Comparison of ENCODE assay signal across 8 cellular contexts in the genomic region with DNA sequence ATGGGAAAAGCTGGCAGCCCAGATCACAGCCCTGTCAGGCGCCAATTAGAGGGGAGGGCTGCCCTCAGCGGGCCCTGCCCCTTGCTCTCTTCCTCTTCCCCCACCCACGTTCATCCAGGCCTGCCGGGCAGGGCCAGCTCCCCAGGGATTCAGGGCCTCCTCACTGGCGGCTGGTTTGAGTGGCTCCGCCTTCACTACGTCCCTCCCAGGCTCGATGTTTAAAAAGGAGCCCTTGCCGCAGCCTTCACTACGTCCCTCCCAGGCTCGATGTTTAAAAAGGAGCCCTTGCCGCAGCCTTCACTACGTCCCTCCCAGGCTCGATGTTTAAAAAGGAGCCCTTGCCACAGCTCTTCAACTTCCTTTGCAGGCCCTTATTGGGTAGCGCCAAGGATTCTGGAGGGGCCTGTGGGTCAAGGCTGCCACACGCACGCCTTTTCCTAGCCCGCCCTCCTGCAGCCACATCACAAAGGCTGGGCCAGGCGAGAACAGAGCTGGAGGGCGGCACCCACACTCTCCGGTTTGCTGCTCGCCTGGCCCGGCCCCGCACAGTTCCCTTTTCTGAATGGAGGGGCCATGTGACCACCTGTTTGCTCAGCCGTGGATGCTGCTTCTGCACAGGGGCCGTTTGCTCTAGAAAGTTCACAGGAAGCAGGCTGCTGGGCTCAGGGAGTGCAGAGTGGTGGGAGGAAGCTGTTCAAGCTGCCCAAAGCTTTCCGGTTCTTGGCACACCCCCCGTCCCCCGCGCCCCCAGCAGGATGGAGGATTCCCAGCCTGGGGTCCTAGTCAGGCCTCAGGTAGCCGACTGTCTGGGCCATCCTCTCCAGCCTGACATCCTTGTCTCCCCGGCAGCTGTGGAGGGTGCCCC. TPM values are rescaled to one million over a fixed set of nuclear protein-coding genes. Genes with fewer than 3 reads are reported as not detected.
DNase-seq lines count a peak whose midpoint lies in the region; ATAC-seq and TF ChIP-seq lines count a peak whose summit lies in the region.

No MANE protein-coding gene starts in this region.

- H3K36me3 ChIP-seq in HUES6 (ENCODE audit: control insufficient read depth, insufficient read depth, low read length) = peaks cover 40% of the 10 kb centered on the region
- peaks cover 10% of the 10 kb centered on the region for H3K36me3 ChIP-seq in MG63

- 8% methylated on average over 32 of the region's 32 CpGs for WGBS in right cardiac atrium

- intact Hi-C loops in right cardiac atrium (cut with DNase I) = no loop called here

- H3K4me1 Mint-ChIP-seq in activated naive CD8-positive, alpha-beta T cell treated with anti-CD3 and anti-CD28 coated beads, Interleukin-2, amount 50 U/mL, for 24 hours = peaks cover 22% of the 10 kb centered on the region

- no peaks in the 10 kb centered on the region for H3K9me3 Mint-ChIP-seq in activated naive CD8-positive, alpha-beta T cell treated with anti-CD3 and anti-CD28 coated beads, Interleukin-2, amount 50 U/mL, for 24 hours

- H3K4me3 Mint-ChIP-seq in activated naive CD8-positive, alpha-beta T cell treated with anti-CD3 and anti-CD28 coated beads, Interleukin-2, amount 50 U/mL, for 24 hours = peak overlapping the region; percentile 81

- H3K27me3 ChIP-seq in HUES6 (ENCODE audit: control insufficient read depth, insufficient read depth, low read length) (no peaks in the 10 kb centered on the region), right cardiac atrium (ENCODE audit: control insufficient read depth, insufficient read depth) (no peaks in the 10 kb centered on the region), MG63 (no peaks in the 10 kb centered on the region)

- DNase-seq in DMS153 (lab: John Stamatoyannopoulos, UW) (peak; percentile 79), SK-N-DZ (ENCODE audit: low spot score) (peak; percentile 94), right cardiac atrium (peak; percentile 85 to 92 (median 91)), retinal pigment epithelial cell (ENCODE audit: low read depth) (peak; percentile 12), MG63 (no peak)
- DNase-seq in activated naive CD8-positive, alpha-beta T cell treated with anti-CD3 and anti-CD28 coated beads, Interleukin-2, amount 50 U/mL, for 24 hours = peak; percentile 78

- no peak for TF ChIP-seq CTCF in retinal pigment epithelial cell (conservative IDR thresholded peaks at IDR 0.05; ENCODE audit: low read depth, low read length)

- H3K4me1 ChIP-seq in HUES6 (ENCODE audit: control insufficient read depth, insufficient read depth, low read length) = peaks cover 29% of the 10 kb centered on the region
- H3K4me1 ChIP-seq in right cardiac atrium (ENCODE audit: control insufficient read depth, insufficient read depth, low read length) = peaks cover 9% of the 10 kb centered on the region

- peak overlapping the region; percentile 84 for H3K27ac Mint-ChIP-seq in activated naive CD8-positive, alpha-beta T cell treated with anti-CD3 and anti-CD28 coated beads, Interleukin-2, amount 50 U/mL, for 24 hours

- H3K36me3 Mint-ChIP-seq in activated naive CD8-positive, alpha-beta T cell treated with anti-CD3 and anti-CD28 coated beads, Interleukin-2, amount 50 U/mL, for 24 hours (ENCODE audit: low read depth) = peaks cover 20% of the 10 kb centered on the region

- H3K9me3 ChIP-seq in HUES6 (ENCODE audit: control insufficient read depth, insufficient read depth, low read depth, low read length) (no peaks in the 10 kb centered on the region), right cardiac atrium (ENCODE audit: control insufficient read depth, low read length) (no peaks in the 10 kb centered on the region), MG63 (no peaks in the 10 kb centered on the region)

- no peak overlapping the region for H3K27ac ChIP-seq in HUES6 (ENCODE audit: low read depth, low read length)
- peak overlapping the region; percentile 77 for H3K27ac ChIP-seq in right cardiac atrium (ENCODE audit: low read length)

- H3K9ac ChIP-seq in HUES6 (ENCODE audit: low read length) = peak overlapping the region; percentile 39

- H3K27me3 Mint-ChIP-seq in activated naive CD8-positive, alpha-beta T cell treated with anti-CD3 and anti-CD28 coated beads, Interleukin-2, amount 50 U/mL, for 24 hours = no peaks in the 10 kb centered on the region

- H3K4me3 ChIP-seq in HUES6 (ENCODE audit: low read depth, low read length) = peak overlapping the region; percentile 57
- peak overlapping the region; percentile 6 for H3K4me3 ChIP-seq in right cardiac atrium (ENCODE audit: low read length)
- H3K4me3 ChIP-seq in retinal pigment epithelial cell (ENCODE audit: low read length) = peak overlapping the region; percentile 20
- no peak overlapping the region for H3K4me3 ChIP-seq in MG63

- ATAC-seq in GM21381 (IDR thresholded peaks at IDR 0.05; ENCODE audit: unreplicated experiment) (peak; percentile 62), right cardiac atrium (peak; percentile 79 to 80)
- peak; percentile 84 for ATAC-seq in activated naive CD8-positive, alpha-beta T cell treated with anti-CD3 and anti-CD28 coated beads, Interleukin-2, amount 50 U/mL, for 24 hours

RNA-seq across cellular contexts. Expression of gene SLC17A9, which starts 1.6 kb away (rescaled TPM):
- polyA plus RNA-seq in SK-N-DZ (2014; cell fraction: cytosol; rRNA removed) = 1.1 and 1.5 TPM in 2 replicates
- polyA plus RNA-seq in SK-N-DZ (2014; cell fraction: nucleus; rRNA removed) = 4.9 and 6.9 TPM in 2 replicates
- total RNA-seq in right cardiac atrium = 1 to 10 TPM; 1.5 to 4.8 (median 2.2) TPM
- 3.1 TPM for polyA plus RNA-seq in right cardiac atrium
- total RNA-seq in MG63 (2014; rRNA removed; shearing (Covaris generic); ENCODE audit: low replicate concordance) = not detected in 2 replicates

RNA-seq across cellular contexts. Expression of gene GID8, which starts 16.1 kb away (rescaled TPM):
- polyA plus RNA-seq in SK-N-DZ (2014; cell fraction: cytosol; rRNA removed) = 65.3 and 72.2 TPM in 2 replicates
- polyA plus RNA-seq in SK-N-DZ (2014; cell fraction: nucleus; rRNA removed) = 44.4 and 51.3 TPM in 2 replicates
- total RNA-seq in right cardiac atrium = 10 to 100 TPM; 19.0 to 22.1 (median 20.0) TPM
- polyA plus RNA-seq in right cardiac atrium = 8.9 TPM
- 36.6 and 42.1 TPM in 2 replicates for total RNA-seq in MG63 (2014; rRNA removed; shearing (Covaris generic); ENCODE audit: low replicate concordance)

RNA-seq across cellular contexts. Expression of gene DIDO1, which starts 27.8 kb away (rescaled TPM):
- 66.0 and 80.4 TPM in 2 replicates for polyA plus RNA-seq in SK-N-DZ (2014; cell fraction: cytosol; rRNA removed)
- 235 and 328 TPM in 2 replicates for polyA plus RNA-seq in SK-N-DZ (2014; cell fraction: nucleus; rRNA removed)
- 10 to 100 TPM; 38.1 to 42.5 (median 40.0) TPM for total RNA-seq in right cardiac atrium
- polyA plus RNA-seq in right cardiac atrium = 23.3 TPM
- total RNA-seq in MG63 (2014; rRNA removed; shearing (Covaris generic); ENCODE audit: low replicate concordance) = 20.0 and 21.2 TPM in 2 replicates

RNA-seq across cellular contexts. Expression of gene BHLHE23, which starts 52.7 kb away (rescaled TPM):
- not detected in 2 replicates for polyA plus RNA-seq in SK-N-DZ (2014; cell fraction: cytosol; rRNA removed)
- polyA plus RNA-seq in SK-N-DZ (2014; cell fraction: nucleus; rRNA removed) = not detected in 2 replicates
- not detected for total RNA-seq in right cardiac atrium
- not detected for polyA plus RNA-seq in right cardiac atrium
- total RNA-seq in MG63 (2014; rRNA removed; shearing (Covaris generic); ENCODE audit: low replicate concordance) = not detected in 2 replicates
